In the genomic region with DNA sequence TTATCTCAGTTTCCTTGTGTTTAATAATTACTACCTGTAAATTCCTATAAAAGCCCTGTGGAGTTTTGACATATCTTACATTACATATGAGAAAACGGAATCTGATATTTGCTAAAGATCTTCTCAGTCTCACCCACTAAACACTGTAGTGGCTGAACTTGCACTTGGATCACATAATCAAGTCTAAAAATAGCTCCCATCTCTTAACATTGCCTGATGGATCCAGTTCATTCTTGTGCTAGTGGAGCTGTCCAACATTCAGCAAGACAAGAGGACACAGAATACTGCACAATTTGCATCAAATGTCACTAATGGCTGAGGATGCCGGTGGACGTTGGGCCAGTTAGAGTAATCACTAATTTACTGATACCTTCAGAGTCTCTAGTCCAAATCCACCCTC, we compare ENCODE assay signal across 18 cellular contexts.
DNase-seq lines count a peak whose midpoint lies in the region; ATAC-seq, FAIRE-seq and TF ChIP-seq lines count a peak whose summit lies in the region.
"Had no signal": no experiment of that assay in that cellular context is flagged by ENCODE, and none has a peak within 500 bp of the region (broad histone marks: within the 10 kb centered on the region; RNA-seq: fewer than 3 reads in every experiment).

No MANE protein-coding gene starts in this region.

- H3K27me3 ChIP-seq in Karpas-422 (ENCODE audit: low read length) = no peaks in the 10 kb centered on the region
- H3K27me3 ChIP-seq in GM12878 (replicated peaks in 1 of 2; ENCODE audit: control insufficient read depth in 2 of 2, insufficient read depth in 2 of 2, low read length in 1 of 2) = no peaks in the 10 kb centered on the region
- H3K27me3 ChIP-seq: BLaER1 treated with 17β-estradiol and CSF1 and Interleukin-3, amounts not matched to agents 10 nM and 100 nM had no signal

- POLR2A ChIA-PET in A549 (lab: Yijun Ruan, JAX) (no interaction called here), GM12878 (lab: Charles Lee) (no interaction called here)

- H3K9ac ChIP-seq in Karpas-422 (ENCODE audit: low read length) (no peak overlapping the region), GM12878 (ENCODE audit: control insufficient read depth, insufficient read depth, low read length) (no peak overlapping the region)
- H3K9ac ChIP-seq: BLaER1 treated with 17β-estradiol and CSF1 and Interleukin-3, amounts not matched to agents 10 nM and 100 nM had no signal

- H3K4me3 ChIP-seq in A549 = no peak overlapping the region
- no peak overlapping the region for H3K4me3 ChIP-seq in Karpas-422 (ENCODE audit: low read length)
- H3K4me3 ChIP-seq in GM12878 = no peak overlapping the region
- no peak overlapping the region for H3K4me3 ChIP-seq in coronary artery
- H3K4me3 ChIP-seq: BLaER1 treated with 17β-estradiol and CSF1 and Interleukin-3, amounts not matched to agents 10 nM and 100 nM; SK-N-MC had no signal

- intact Hi-C loops in GM12878 (cut with micrococcal nuclease; ENCODE audit: unreplicated experiment) = no loop called here

- peak overlapping the region; percentile 6; the same call in 1 of the 2 replicates for H2AFZ ChIP-seq in Karpas-422 (ENCODE audit: low read length)
- H2AFZ ChIP-seq in GM12878 (ENCODE audit: control insufficient read depth, low read depth, low read length) = no peak overlapping the region

- DNase-seq in DMS53 (lab: John Stamatoyannopoulos, UW) (peak; percentile 4), DMS53 treated with DMSO at 0.1 percent for 48 hours (lab: John Stamatoyannopoulos, UW; ENCODE audit: unreplicated experiment) (no peak), A549 (ENCODE audit: low read depth in 1 of 2, low spot score in 1 of 2) (no peak), Karpas-422 (peak; percentile 53), GM12878 (ENCODE audit: low read depth, low spot score) (no peak), coronary artery (ENCODE audit: low spot score) (no peak), NCI-H2196 treated with DMSO at 0.1 percent for 48 hours (lab: John Stamatoyannopoulos, UW; ENCODE audit: unreplicated experiment) (no peak), NCI-H1417 (lab: John Stamatoyannopoulos, UW) (no peak)
- DNase-seq: 8988T, DMS153, H7, NCI-H1092, NCI-H2171 treated with DMSO at 0.1 percent for 48 hours, Right ventricle myocardium superior, T-cell had no signal

- RAD21 ChIA-PET in GM12878 (lab: Charles Lee; ENCODE audit: unreplicated experiment) = no interaction called here

- TF ChIP-seq CTCF in A549 (IDR thresholded peaks at IDR 0.05) = no peak
- TF ChIP-seq CTCF in GM12878 (IDR thresholded peaks at IDR 0.05 in 2 of 3, conservative IDR thresholded peaks at IDR 0.05 in 1 of 3; ENCODE audit: control insufficient read depth in 2 of 3, extremely low read depth in 1 of 3, insufficient read depth in 1 of 3, low read depth in 3 of 3, low read length in 3 of 3) = no peak
- no peak for TF ChIP-seq CTCF in coronary artery (IDR thresholded peaks at IDR 0.05)

- SMC1A ChIA-PET in GM12878 (lab: Charles Lee; ENCODE audit: uncharacterized antibody, unreplicated experiment) = interaction anchor here (1.0 kb wide), 1 partner anchor 11 kb away, joined by 4 read pairs; no protein-coding TSS in a partner anchor

- ATAC-seq in A549 (no peak), GM12878 (no peak)
- ATAC-seq: Panc1, T-cell had no signal

- H3K4me1 ChIP-seq in A549 (no peaks in the 10 kb centered on the region), Karpas-422 (ENCODE audit: low read length) (peaks cover 64% of the 10 kb centered on the region), GM12878 (ENCODE audit: control insufficient read depth, insufficient read depth, low read length) (no peaks in the 10 kb centered on the region)

- 14% methylated on average over 3 of the region's 3 CpGs for WGBS in A549 (ENCODE audit: missing lambda C conversion rate)
- WGBS in GM12878 (ENCODE audit: insufficient coverage, insufficient replicate concordance, low lambda C conversion rate, missing lambda C conversion rate) = 40% methylated on average over 3 of the region's 3 CpGs

- CTCF ChIA-PET in A549 (lab: Yijun Ruan, JAX) (interaction anchor here (0.6 to 1.2 kb wide), 3 partner anchors 11 to 278 kb away, joined by 3 to 4 read pairs (median 3); no protein-coding TSS in a partner anchor), GM12878 (lab: Yijun Ruan, JAX) (no interaction called here)

- TF ChIP-seq POLR2A in A549 (IDR thresholded peaks at IDR 0.05; ENCODE audit: low read length) (no peak), GM12878 (IDR thresholded peaks at IDR 0.05; ENCODE audit: low read depth, low read length) (no peak)

- TF ChIP-seq EP300 in A549 (IDR thresholded peaks at IDR 0.05) = no peak
- no peak for TF ChIP-seq EP300 in GM12878 (IDR thresholded peaks at IDR 0.05; ENCODE audit: borderline replicate concordance in 1 of 2, control insufficient read depth in 1 of 2, low read depth in 2 of 2, low read length in 2 of 2)

- H3K36me3 ChIP-seq in Karpas-422 (ENCODE audit: insufficient read depth, low read length) (no peaks in the 10 kb centered on the region), GM12878 (ENCODE audit: control insufficient read depth in 2 of 2, insufficient read depth in 2 of 2, low read length in 1 of 2) (no peaks in the 10 kb centered on the region)
- H3K36me3 ChIP-seq: BLaER1 treated with 17β-estradiol and CSF1 and Interleukin-3, amounts not matched to agents 10 nM and 100 nM had no signal

- FAIRE-seq in A549 (lab: Jason Lieb, UNC) (no peak), GM12878 (lab: Jason Lieb, UNC) (no peak)

- no peaks in the 10 kb centered on the region for H3K79me2 ChIP-seq in Karpas-422 (ENCODE audit: low read length)
- no peaks in the 10 kb centered on the region for H3K79me2 ChIP-seq in GM12878 (ENCODE audit: control insufficient read depth, insufficient read depth, low read length)

- in situ Hi-C loops in GM12878 (cut with MboI) = no loop called here

- TF ChIP-seq RAD21 in A549 (conservative IDR thresholded peaks at IDR 0.05 in 1 of 2, IDR thresholded peaks at IDR 0.05 in 1 of 2) (no peak), GM12878 (IDR thresholded peaks at IDR 0.05; ENCODE audit: insufficient read depth, low read depth, low read length) (no peak)

- no peaks in the 10 kb centered on the region for H3K9me2 ChIP-seq in Karpas-422 (replicated peaks; ENCODE audit: insufficient read depth, low read length)

- H3K27ac ChIP-seq in A549 (no peak overlapping the region), Karpas-422 (ENCODE audit: low read length) (no peak overlapping the region), GM12878 (ENCODE audit: control insufficient read depth, insufficient read depth) (no peak overlapping the region), coronary artery (no peak overlapping the region)
- H3K27ac ChIP-seq: BLaER1 treated with 17β-estradiol and CSF1 and Interleukin-3, amounts not matched to agents 10 nM and 100 nM; SK-N-MC had no signal

- no peak overlapping the region for H3K4me2 ChIP-seq in A549
- no peak overlapping the region for H3K4me2 ChIP-seq in Karpas-422 (ENCODE audit: low read depth, low read length, poor library complexity, severe bottlenecking)
- H3K4me2 ChIP-seq in GM12878 (ENCODE audit: control insufficient read depth, insufficient read depth) = no peak overlapping the region
- H3K4me2 ChIP-seq: BLaER1 treated with 17β-estradiol and CSF1 and Interleukin-3, amounts not matched to agents 10 nM and 100 nM had no signal

- no TSS peak for BruUV-seq in GM12878 (replicated peaks; lab: Mats Ljungman, UMichigan)

- H3K9me3 ChIP-seq in A549 (no peaks in the 10 kb centered on the region), Karpas-422 (ENCODE audit: low read length) (no peaks in the 10 kb centered on the region), GM12878 (replicated peaks; ENCODE audit: control insufficient read depth, insufficient read depth, low read length) (no peaks in the 10 kb centered on the region)

- no peaks in the 10 kb centered on the region for H4K20me1 ChIP-seq in Karpas-422 (ENCODE audit: insufficient read depth, low read depth, low read length)
- no peaks in the 10 kb centered on the region for H4K20me1 ChIP-seq in GM12878 (ENCODE audit: control insufficient read depth, insufficient read depth)
- H4K20me1 ChIP-seq: BLaER1 treated with 17β-estradiol and CSF1 and Interleukin-3, amounts not matched to agents 10 nM and 100 nM had no signal

TF ChIP-seq in GM12878, 131 proteins besides CTCF, POLR2A, EP300 and RAD21:
- TF ChIP-seq, protein P1, sequence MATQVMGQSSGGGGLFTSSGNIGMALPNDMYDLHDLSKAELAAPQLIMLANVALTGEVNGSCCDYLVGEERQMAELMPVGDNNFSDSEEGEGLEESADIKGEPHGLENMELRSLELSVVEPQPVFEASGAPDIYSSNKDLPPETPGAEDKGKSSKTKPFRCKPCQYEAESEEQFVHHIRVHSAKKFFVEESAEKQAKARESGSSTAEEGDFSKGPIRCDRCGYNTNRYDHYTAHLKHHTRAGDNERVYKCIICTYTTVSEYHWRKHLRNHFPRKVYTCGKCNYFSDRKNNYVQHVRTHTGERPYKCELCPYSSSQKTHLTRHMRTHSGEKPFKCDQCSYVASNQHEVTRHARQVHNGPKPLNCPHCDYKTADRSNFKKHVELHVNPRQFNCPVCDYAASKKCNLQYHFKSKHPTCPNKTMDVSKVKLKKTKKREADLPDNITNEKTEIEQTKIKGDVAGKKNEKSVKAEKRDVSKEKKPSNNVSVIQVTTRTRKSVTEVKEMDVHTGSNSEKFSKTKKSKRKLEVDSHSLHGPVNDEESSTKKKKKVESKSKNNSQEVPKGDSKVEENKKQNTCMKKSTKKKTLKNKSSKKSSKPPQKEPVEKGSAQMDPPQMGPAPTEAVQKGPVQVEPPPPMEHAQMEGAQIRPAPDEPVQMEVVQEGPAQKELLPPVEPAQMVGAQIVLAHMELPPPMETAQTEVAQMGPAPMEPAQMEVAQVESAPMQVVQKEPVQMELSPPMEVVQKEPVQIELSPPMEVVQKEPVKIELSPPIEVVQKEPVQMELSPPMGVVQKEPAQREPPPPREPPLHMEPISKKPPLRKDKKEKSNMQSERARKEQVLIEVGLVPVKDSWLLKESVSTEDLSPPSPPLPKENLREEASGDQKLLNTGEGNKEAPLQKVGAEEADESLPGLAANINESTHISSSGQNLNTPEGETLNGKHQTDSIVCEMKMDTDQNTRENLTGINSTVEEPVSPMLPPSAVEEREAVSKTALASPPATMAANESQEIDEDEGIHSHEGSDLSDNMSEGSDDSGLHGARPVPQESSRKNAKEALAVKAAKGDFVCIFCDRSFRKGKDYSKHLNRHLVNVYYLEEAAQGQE (IDR thresholded peaks at IDR 0.05; ENCODE audit: low read depth, low read length) = peak; percentile 47; the same call in 1 of the 2 replicates
- TF ChIP-seq EGR1 (IDR thresholded peaks at IDR 0.05; ENCODE audit: borderline replicate concordance in 1 of 2, low read depth in 2 of 2, low read length in 2 of 2) = no peak
TF ChIP-seq in GM12878: peak in this region for 1.

Comparison
In these comparisons a context has a peak if more than half of its experiments do, and no peak if none do; other contexts are left out.
1. DNase-seq: peak in DMS53 (single experiment) and Karpas-422 (single experiment); none in DMS53 treated with DMSO at 0.1 percent for 48 hours (single experiment), A549 (0 of 2), GM12878 (single experiment), coronary artery (single experiment), NCI-H2196 treated with DMSO at 0.1 percent for 48 hours (single experiment) and NCI-H1417 (0 of 3).